Comparison of ENCODE assay signal across 27 cellular contexts in the genomic region with DNA sequence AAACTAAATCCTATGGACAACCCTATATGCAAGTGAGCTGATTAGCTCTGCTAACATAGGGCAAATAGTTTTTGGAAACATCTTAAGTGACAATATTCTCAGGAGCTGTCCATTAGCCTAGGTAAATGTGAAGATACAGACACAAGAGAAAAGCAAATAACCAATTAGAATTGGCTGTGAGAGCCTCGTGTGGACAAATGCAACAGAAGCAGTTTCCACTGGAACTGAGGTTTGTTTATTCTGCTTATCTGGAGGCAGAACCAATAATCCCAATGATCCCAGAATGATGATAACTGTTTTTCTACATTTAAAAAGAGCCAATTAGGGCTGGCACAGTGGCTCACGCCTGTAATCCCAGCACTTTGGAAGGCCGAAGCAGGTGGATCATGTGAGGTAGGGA.
"Had no signal": no experiment of that assay in that cellular context is flagged by ENCODE, and none has a peak within 500 bp of the region (broad histone marks: within the 10 kb centered on the region; RNA-seq: fewer than 3 reads in every experiment).

No MANE protein-coding gene starts in this region.

- H3K27ac ChIP-seq: breast epithelium, esophagus muscularis mucosa, foreskin keratinocyte, heart right ventricle, left ventricle myocardium inferior, pancreas, prostate gland, sigmoid colon, thyroid gland, VCaP had no signal

- H3K9me3 ChIP-seq: breast epithelium, esophagus muscularis mucosa, heart right ventricle, left ventricle myocardium inferior, pancreas, prostate gland, sigmoid colon, stomach, thyroid gland had no signal

- H3K4me3 ChIP-seq: breast epithelium, esophagus muscularis mucosa, heart right ventricle, left ventricle myocardium inferior, pancreas, prostate gland, sigmoid colon, stomach, thyroid gland had no signal

- H3K4me1 ChIP-seq: breast epithelium, esophagus muscularis mucosa, foreskin keratinocyte, left ventricle myocardium inferior, pancreas, prostate gland, sigmoid colon, thyroid gland had no signal

- DNase-seq: activated CD4-positive, alpha-beta T cell treated with anti-CD3 and anti-CD28 coated beads for 4 hours; activated CD4-positive, alpha-beta T cell treated with anti-CD3 and anti-CD28 coated beads, Interleukin-2, amount 50 U/mL, for 4 hours; activated naive CD4-positive, alpha-beta T cell; activated T-cell treated with anti-CD3 and anti-CD28 coated beads for 4 hours; activated T-cell treated with anti-CD3 and anti-CD28 coated beads, Interleukin-2, amount 50 U/mL, for 72 hours; central memory CD4-positive, alpha-beta T cell; endodermal cell; foreskin keratinocyte; heart right ventricle; left ventricle myocardium inferior; mammary epithelial cell; naive thymus-derived CD4-positive, alpha-beta T cell; pancreas; retina; sigmoid colon; small intestine; stimulated activated CD4-positive, alpha-beta T cell treated with anti-CD3 and anti-CD28 coated beads, Interleukin-4, amount 100 ng/mL, for 4 hours; stimulated activated CD8-positive, alpha-beta memory T cell treated with anti-CD3 and anti-CD28 coated beads, Interleukin-4, amount 100 ng/mL, for 48 hours; stimulated activated naive B cell treated with anti-CD40 and anti-IgM and Interleukin-4, amounts not matched to agents 10 μg/mL and 1 μg/mL and 100 μg/mL, for 72 hours; stomach; T-helper 1 cell; thyroid gland had no signal

- H3K36me3 ChIP-seq: breast epithelium, esophagus muscularis mucosa, heart right ventricle, left ventricle myocardium inferior, pancreas, prostate gland, sigmoid colon, stomach, thyroid gland had no signal

- H3K27me3 ChIP-seq: breast epithelium, esophagus muscularis mucosa, heart right ventricle, sigmoid colon, stomach, thyroid gland had no signal

- ATAC-seq: activated naive CD4-positive, alpha-beta T cell treated with anti-CD3 and anti-CD28 coated beads, Interleukin-2, amount 50 U/mL, for 72 hours; activated T-cell treated with anti-CD3 and anti-CD28 coated beads, Interleukin-2, amount 50 U/mL, for 72 hours; foreskin keratinocyte; heart right ventricle; naive thymus-derived CD4-positive, alpha-beta T cell; stimulated activated naive B cell treated with anti-CD40 and anti-IgM and Interleukin-4, amounts not matched to agents 10 μg/mL and 1 μg/mL and 100 μg/mL, for 72 hours had no signal
